ENCODE assay signal across 8 cellular contexts in the genomic region with DNA sequence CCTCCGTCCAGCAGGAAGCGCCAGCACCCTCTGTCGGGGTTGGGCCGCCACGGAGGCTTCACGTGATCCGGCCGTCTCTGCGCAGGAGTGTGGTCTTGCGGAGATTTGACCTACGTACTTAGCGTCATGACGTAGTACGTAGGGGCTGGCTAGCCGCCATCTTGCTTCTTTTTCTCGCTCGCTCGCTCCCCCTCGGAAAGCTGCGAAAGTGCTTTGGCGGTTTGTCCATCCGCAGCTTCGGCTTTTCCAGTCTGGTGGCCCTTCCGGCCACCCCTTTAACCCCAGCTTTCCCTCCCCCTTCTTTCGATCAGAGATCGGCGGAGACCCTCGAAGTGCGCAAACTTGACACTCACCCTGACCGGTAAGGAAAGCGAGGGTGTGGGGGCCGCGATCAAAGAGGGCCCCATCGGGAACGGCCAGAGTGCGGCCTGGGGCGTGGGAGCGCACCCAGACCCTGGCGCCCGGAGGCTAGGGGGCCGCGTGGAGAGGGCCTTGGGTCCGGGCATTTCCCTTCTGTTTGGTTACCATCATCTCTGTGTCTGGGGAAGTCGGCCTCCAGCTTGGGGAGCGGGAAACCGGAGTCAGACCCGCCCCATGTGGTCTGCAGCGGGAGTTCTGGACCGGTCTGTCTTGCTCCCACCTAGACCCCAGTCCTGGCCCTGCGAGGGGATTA.
DNase-seq lines count a peak whose midpoint lies in the region; ATAC-seq and FAIRE-seq lines count a peak whose summit lies in the region.

A gene (plus strand): TSS at position 156 of the 673 bp plus-strand sequence. CDS start 26,559 bp downstream, outside the sequence.

- peak; percentile 96 for ATAC-seq in GM18909 (IDR thresholded peaks at IDR 0.05; ENCODE audit: poor library complexity, unreplicated experiment)
- peak; percentile 98 for ATAC-seq in HG03196 (IDR thresholded peaks at IDR 0.05; ENCODE audit: unreplicated experiment)

- peak; percentile 92 for DNase-seq in AG08396 (ENCODE audit: low spot score)
- DNase-seq in NCI-H345 (lab: John Stamatoyannopoulos, UW), result peak; percentile 98
- DNase-seq in activated CD4-positive, CD25-positive, alpha-beta regulatory T cell treated with anti-CD3 and anti-CD28 coated beads, Interleukin-2, amount 50 U/mL, for 16 hours (ENCODE audit: low read depth, low spot score), result peak; percentile 86
- peak; percentile 98 for DNase-seq in cerebellar cortex (ENCODE audit: low spot score)
- DNase-seq in stimulated activated CD4-positive, alpha-beta T cell treated with anti-CD3 and anti-CD28 coated beads, Interleukin-12 subunit alpha, Interleukin-12 subunit beta, amount 100 ng/mL, for 48 hours (ENCODE audit: low read depth in 2 of 3, low spot score in 1 of 3), result peak; percentile 86 to 91 (median 90)

- FAIRE-seq in islet of Langerhans (lab: Jason Lieb, UNC), result peak; percentile 95

Comparison
In these comparisons a context has a peak if more than half of its experiments do, and no peak if none do; other contexts are left out.
1. Peak in every context shown above with its lines: DNase-seq and ATAC-seq.